In the genomic region with DNA sequence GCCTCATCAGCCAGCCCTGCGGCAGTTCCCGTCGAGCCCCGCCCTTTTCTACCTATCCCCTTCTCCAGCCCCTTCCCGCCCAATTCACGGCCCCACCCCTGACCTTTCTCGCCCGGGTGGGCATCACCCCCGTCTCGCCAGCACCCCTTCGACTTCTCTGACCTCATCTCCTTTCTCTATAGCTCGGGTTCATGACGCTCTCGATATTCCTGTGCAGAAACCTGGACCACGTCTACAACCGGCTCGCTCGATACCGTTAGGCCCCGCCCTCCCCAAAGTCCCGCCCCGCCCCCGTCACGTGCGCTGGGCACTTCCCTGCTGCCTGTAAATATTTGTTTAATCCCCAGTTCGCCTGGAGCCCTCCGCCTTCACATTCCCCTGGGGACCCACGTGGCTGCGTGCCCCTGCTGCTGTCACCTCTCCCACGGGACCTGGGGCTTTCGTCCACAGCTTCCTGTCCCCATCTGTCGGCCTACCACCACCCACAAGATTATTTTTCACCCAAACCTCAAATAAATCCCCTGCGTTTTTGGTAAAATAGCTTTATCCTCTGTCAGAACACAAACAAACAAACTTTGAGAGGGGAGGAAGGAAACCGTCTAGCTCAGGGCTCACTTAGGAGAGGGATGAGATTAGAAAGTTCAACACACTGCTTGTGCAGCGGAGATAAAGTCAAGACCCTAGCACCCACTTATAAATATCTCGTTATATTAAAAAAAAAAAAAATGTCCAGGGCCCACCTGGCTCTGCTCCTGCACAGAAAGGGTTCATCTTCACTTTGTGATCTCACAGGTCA, we compare ENCODE assay signal across 9 cellular contexts. TPM values are rescaled to one million over a fixed set of nuclear protein-coding genes. Genes with fewer than 3 reads are reported as not detected.
DNase-seq lines count a peak whose midpoint lies in the region; ATAC-seq and TF ChIP-seq lines count a peak whose summit lies in the region.
"Had no signal": no experiment of that assay in that cellular context is flagged by ENCODE, and none has a peak within 500 bp of the region (broad histone marks: within the 10 kb centered on the region; RNA-seq: fewer than 3 reads in every experiment).

No MANE protein-coding gene starts in this region.

- H3K4me3 ChIP-seq in coronary artery (peak overlapping the region; percentile 71), mucosa of stomach (ENCODE audit: low read length) (peak overlapping the region; percentile 14)
- H3K4me3 ChIP-seq: A549 had no signal

- ATAC-seq in HG02610 (IDR thresholded peaks at IDR 0.05; ENCODE audit: unreplicated experiment), result peak; percentile 69

- peak overlapping the region; percentile 47 for H3K9ac ChIP-seq in mucosa of stomach (ENCODE audit: low read length)

- no peaks in the 10 kb centered on the region for H3K27me3 ChIP-seq in mucosa of stomach (ENCODE audit: control insufficient read depth, insufficient read depth, low read length)

- H3K9me3 ChIP-seq in mucosa of stomach (ENCODE audit: control insufficient read depth, low read length), result no peaks in the 10 kb centered on the region
- H3K9me3 ChIP-seq: A549 had no signal

- H3K36me3 ChIP-seq in mucosa of stomach (ENCODE audit: control insufficient read depth, insufficient read depth, low read length), result no peaks in the 10 kb centered on the region

- peaks cover 21% of the 10 kb centered on the region for H3K4me1 ChIP-seq in mucosa of stomach (ENCODE audit: control insufficient read depth, insufficient read depth, low read length)
- H3K4me1 ChIP-seq: A549 had no signal

- peak overlapping the region; percentile 91 to 95 for H3K27ac ChIP-seq in coronary artery
- H3K27ac ChIP-seq: A549 had no signal

- no peak for TF ChIP-seq CTCF in coronary artery (IDR thresholded peaks at IDR 0.05)

- DNase-seq in NCI-H1092 treated with DMSO at 0.1 percent for 48 hours (lab: John Stamatoyannopoulos, UW) (peak; percentile 53), NCI-H1092 (lab: John Stamatoyannopoulos, UW) (no peak), NCI-H1694 (lab: John Stamatoyannopoulos, UW) (peak; percentile 61), coronary artery (ENCODE audit: low spot score) (peak; percentile 94), occipital lobe (lab: John Stamatoyannopoulos, UW) (no peak)
- no peak for DNase-seq in stimulated activated CD4-positive, alpha-beta T cell treated with anti-CD3 and anti-CD28 coated beads, Interleukin-12 subunit alpha, Interleukin-12 subunit beta, amount 100 ng/mL, for 4 hours

RNA-seq across cellular contexts. Expression of gene CD37, which starts 5.1 kb away (rescaled TPM):
- 1.1 TPM for total RNA-seq in occipital lobe

RNA-seq across cellular contexts. Expression of gene SLC6A16, which starts 15.3 kb away (rescaled TPM):
- total RNA-seq in occipital lobe, result not detected

RNA-seq across cellular contexts. Expression of gene TEAD2, which starts 21.9 kb away (rescaled TPM):
- 10.0 TPM for total RNA-seq in occipital lobe

RNA-seq across cellular contexts. Expression of gene DKKL1, which starts 23.4 kb away (rescaled TPM):
- 2.2 TPM for total RNA-seq in occipital lobe

RNA-seq across cellular contexts. Expression of gene KASH5, which starts 47.8 kb away (rescaled TPM):
- not detected for total RNA-seq in occipital lobe

Comparison
In these comparisons a context has a peak if more than half of its experiments do, and no peak if none do; other contexts are left out.
1. DNase-seq: peak in NCI-H1092 treated with DMSO at 0.1 percent for 48 hours (single experiment), NCI-H1694 (single experiment) and coronary artery (single experiment); none in NCI-H1092 (single experiment), occipital lobe (single experiment) and stimulated activated CD4-positive, alpha-beta T cell treated with anti-CD3 and anti-CD28 coated beads, Interleukin-12 subunit alpha, Interleukin-12 subunit beta, amount 100 ng/mL, for 4 hours (single experiment).